8 cellular contexts compared by ENCODE assay signal in genomic region chr1:41366428-41367101, GRCh38.
DNase-seq lines count a peak whose midpoint lies in the region; ATAC-seq, FAIRE-seq and TF ChIP-seq lines count a peak whose summit lies in the region.

No MANE protein-coding gene starts in this region.

- H3K4me3 ChIP-seq in iPS-11a (ENCODE audit: low read depth, low read length): peak overlapping the region; percentile 30

- DNase-seq in D721Med (ENCODE audit: insufficient read length, low spot score): peak; percentile 16
- DNase-seq in NCI-H1694 treated with DMSO at 0.1 percent for 48 hours (lab: John Stamatoyannopoulos, UW): peak; percentile 62
- peak; percentile 63 for DNase-seq in activated T-cell treated with anti-CD3 and anti-CD28 coated beads, Interleukin-2, amount 50 U/mL, for 24 hours
- no peak for DNase-seq in stimulated activated naive B cell treated with anti-CD40 and anti-IgM and Interleukin-4, amounts not matched to agents 10 μg/mL and 1 μg/mL and 100 μg/mL, for 72 hours
- no peak for DNase-seq in OCI-M1 (lab: John Stamatoyannopoulos, UW)

- H3K36me3 Mint-ChIP-seq in activated T-cell treated with anti-CD3 and anti-CD28 coated beads, Interleukin-2, amount 50 U/mL, for 24 hours (ENCODE audit: low read depth): no peaks in the 10 kb centered on the region
- no peaks in the 10 kb centered on the region for H3K36me3 Mint-ChIP-seq in stimulated activated naive B cell treated with anti-CD40 and anti-IgM and Interleukin-4, amounts not matched to agents 10 μg/mL and 1 μg/mL and 100 μg/mL, for 72 hours

- no peak for FAIRE-seq in D721Med (lab: Jason Lieb, UNC)

- H3K27me3 Mint-ChIP-seq in activated T-cell treated with anti-CD3 and anti-CD28 coated beads, Interleukin-2, amount 50 U/mL, for 24 hours: peaks cover 66% of the 10 kb centered on the region
- peaks cover 30 to 39% of the 10 kb centered on the region in 2 donors for H3K27me3 Mint-ChIP-seq in stimulated activated naive B cell treated with anti-CD40 and anti-IgM and Interleukin-4, amounts not matched to agents 10 μg/mL and 1 μg/mL and 100 μg/mL, for 72 hours

- H3K4me1 Mint-ChIP-seq in activated T-cell treated with anti-CD3 and anti-CD28 coated beads, Interleukin-2, amount 50 U/mL, for 24 hours (ENCODE audit: low read depth): peaks cover 20% of the 10 kb centered on the region
- H3K4me1 Mint-ChIP-seq in stimulated activated naive B cell treated with anti-CD40 and anti-IgM and Interleukin-4, amounts not matched to agents 10 μg/mL and 1 μg/mL and 100 μg/mL, for 72 hours: peaks cover 17 to 40% of the 10 kb centered on the region in 2 donors

- no peak for TF ChIP-seq CTCF in D721Med (IDR thresholded peaks at IDR 0.05; ENCODE audit: insufficient read depth, missing control alignments)

- ATAC-seq in stimulated activated naive B cell treated with anti-CD40 and anti-IgM and Interleukin-4, amounts not matched to agents 10 μg/mL and 1 μg/mL and 100 μg/mL, for 72 hours (replicated peaks): peak; percentile 35 to 37
- no peak for ATAC-seq in GM21825 (IDR thresholded peaks at IDR 0.05; ENCODE audit: unreplicated experiment)
- no peak for ATAC-seq in GM21723 (IDR thresholded peaks at IDR 0.05; ENCODE audit: unreplicated experiment)

- peak overlapping the region; percentile 60 for H3K4me3 Mint-ChIP-seq in activated T-cell treated with anti-CD3 and anti-CD28 coated beads, Interleukin-2, amount 50 U/mL, for 24 hours
- peak overlapping the region; percentile 74 to 78 for H3K4me3 Mint-ChIP-seq in stimulated activated naive B cell treated with anti-CD40 and anti-IgM and Interleukin-4, amounts not matched to agents 10 μg/mL and 1 μg/mL and 100 μg/mL, for 72 hours

- H3K9me3 Mint-ChIP-seq in activated T-cell treated with anti-CD3 and anti-CD28 coated beads, Interleukin-2, amount 50 U/mL, for 24 hours: no peaks in the 10 kb centered on the region
- no peaks in the 10 kb centered on the region for H3K9me3 Mint-ChIP-seq in stimulated activated naive B cell treated with anti-CD40 and anti-IgM and Interleukin-4, amounts not matched to agents 10 μg/mL and 1 μg/mL and 100 μg/mL, for 72 hours

- no peak overlapping the region for H3K27ac Mint-ChIP-seq in activated T-cell treated with anti-CD3 and anti-CD28 coated beads, Interleukin-2, amount 50 U/mL, for 24 hours
- H3K27ac Mint-ChIP-seq in stimulated activated naive B cell treated with anti-CD40 and anti-IgM and Interleukin-4, amounts not matched to agents 10 μg/mL and 1 μg/mL and 100 μg/mL, for 72 hours: peak overlapping the region; percentile 51

Comparison
In these comparisons a context has a peak if more than half of its experiments do, and no peak if none do; other contexts are left out.
1. DNase-seq: peak in D721Med (single experiment), NCI-H1694 treated with DMSO at 0.1 percent for 48 hours (single experiment) and activated T-cell treated with anti-CD3 and anti-CD28 coated beads, Interleukin-2, amount 50 U/mL, for 24 hours (single experiment); none in stimulated activated naive B cell treated with anti-CD40 and anti-IgM and Interleukin-4, amounts not matched to agents 10 μg/mL and 1 μg/mL and 100 μg/mL, for 72 hours (single experiment) and OCI-M1 (single experiment).
2. ATAC-seq: peak in stimulated activated naive B cell treated with anti-CD40 and anti-IgM and Interleukin-4, amounts not matched to agents 10 μg/mL and 1 μg/mL and 100 μg/mL, for 72 hours (2 of 2); none in GM21825 (single experiment) and GM21723 (single experiment).